21 cellular contexts compared by ENCODE assay signal in the genomic region with DNA sequence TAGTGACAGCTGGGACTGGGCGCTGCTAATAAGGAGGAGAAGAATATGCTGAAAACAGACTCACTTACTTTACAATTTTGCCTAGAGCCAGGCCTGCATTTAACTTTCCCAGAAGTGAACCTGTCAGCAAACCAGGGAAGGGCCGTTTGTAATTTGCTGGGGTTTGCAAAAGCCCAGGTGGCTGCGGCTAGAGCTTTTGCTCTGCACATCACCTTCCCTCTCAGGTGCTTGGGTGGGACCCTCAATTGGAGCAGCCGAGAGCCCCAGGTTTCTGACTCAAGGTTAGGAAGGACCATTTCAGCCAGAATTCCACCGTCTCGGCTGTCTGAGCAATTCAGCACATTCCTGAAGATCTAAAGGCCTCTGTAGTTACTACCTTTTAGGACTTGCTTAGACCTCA.
"Had no signal": no experiment of that assay in that cellular context is flagged by ENCODE, and none has a peak within 500 bp of the region (broad histone marks: within the 10 kb centered on the region; RNA-seq: fewer than 3 reads in every experiment).

No MANE protein-coding gene starts in this region.

- FAIRE-seq: endometrium, pancreas had no signal

- H3K27me3 ChIP-seq: brain microvascular endothelial cell, colonic mucosa, gastroesophageal sphincter, heart left ventricle, pancreas had no signal

- H3K27ac ChIP-seq: brain microvascular endothelial cell, colonic mucosa, gastroesophageal sphincter, pancreas had no signal

- ATAC-seq: gastroesophageal sphincter; pancreas; sciatic nerve; stimulated activated effector memory CD8-positive, alpha-beta T cell treated with anti-CD3 and anti-CD28 coated beads, Interleukin-12 subunit alpha, Interleukin-12 subunit beta, amount 100 ng/mL, for 72 hours had no signal

- H3K4me1 ChIP-seq: colonic mucosa, gastroesophageal sphincter, pancreas had no signal

- H3K9me3 Mint-ChIP-seq: activated CD4-positive, alpha-beta T cell treated with anti-CD3 and anti-CD28 coated beads, Interleukin-2, amount 10 ng/mL, durations not matched to agents 24 days and 14 days; activated naive CD8-positive, alpha-beta T cell treated with anti-CD3 and anti-CD28 coated beads for 36 hours; immature natural killer cell; naive thymus-derived CD8-positive, alpha-beta T cell; stimulated activated effector memory CD8-positive, alpha-beta T cell treated with anti-CD3 and anti-CD28 coated beads, Interleukin-12 subunit alpha, Interleukin-12 subunit beta, amount 100 ng/mL, for 72 hours had no signal

- H3K4me3 ChIP-seq: colonic mucosa, gastroesophageal sphincter, heart left ventricle, pancreas, smooth muscle cell had no signal

- H3K27me3 Mint-ChIP-seq: activated naive CD8-positive, alpha-beta T cell treated with anti-CD3 and anti-CD28 coated beads for 36 hours; naive thymus-derived CD8-positive, alpha-beta T cell had no signal

- H3K4me2 ChIP-seq: smooth muscle cell had no signal

- H3K36me3 Mint-ChIP-seq: activated naive CD8-positive, alpha-beta T cell treated with anti-CD3 and anti-CD28 coated beads for 36 hours; immature natural killer cell; naive thymus-derived CD8-positive, alpha-beta T cell; stimulated activated effector memory CD8-positive, alpha-beta T cell treated with anti-CD3 and anti-CD28 coated beads, Interleukin-12 subunit alpha, Interleukin-12 subunit beta, amount 100 ng/mL, for 72 hours had no signal

- H3K4me1 Mint-ChIP-seq: immature natural killer cell; stimulated activated effector memory CD8-positive, alpha-beta T cell treated with anti-CD3 and anti-CD28 coated beads, Interleukin-12 subunit alpha, Interleukin-12 subunit beta, amount 100 ng/mL, for 72 hours had no signal

- H3K4me3 Mint-ChIP-seq: activated CD4-positive, alpha-beta T cell treated with anti-CD3 and anti-CD28 coated beads, Interleukin-2, amount 10 ng/mL, durations not matched to agents 24 days and 14 days; activated naive CD8-positive, alpha-beta T cell treated with anti-CD3 and anti-CD28 coated beads for 36 hours; immature natural killer cell; stimulated activated effector memory CD8-positive, alpha-beta T cell treated with anti-CD3 and anti-CD28 coated beads, Interleukin-12 subunit alpha, Interleukin-12 subunit beta, amount 100 ng/mL, for 72 hours had no signal

- H3K36me3 ChIP-seq: brain microvascular endothelial cell, colonic mucosa, gastroesophageal sphincter, heart left ventricle, pancreas had no signal

- H3K27ac Mint-ChIP-seq: activated CD4-positive, alpha-beta T cell treated with anti-CD3 and anti-CD28 coated beads, Interleukin-2, amount 10 ng/mL, durations not matched to agents 24 days and 14 days; activated naive CD8-positive, alpha-beta T cell treated with anti-CD3 and anti-CD28 coated beads for 36 hours; immature natural killer cell; stimulated activated effector memory CD8-positive, alpha-beta T cell treated with anti-CD3 and anti-CD28 coated beads, Interleukin-12 subunit alpha, Interleukin-12 subunit beta, amount 100 ng/mL, for 72 hours had no signal

- H3K9me3 ChIP-seq: colonic mucosa, gastroesophageal sphincter, pancreas had no signal

- DNase-seq: activated CD4-positive, alpha-beta T cell treated with anti-CD3 and anti-CD28 coated beads, Interleukin-2, amount 10 ng/mL, durations not matched to agents 24 days and 14 days; activated CD8-positive, alpha-beta memory T cell treated with anti-CD3 and anti-CD28 coated beads, Interleukin-2, amount 50 U/mL, for 4 hours; activated naive CD4-positive, alpha-beta T cell; activated naive CD8-positive, alpha-beta T cell treated with anti-CD3 and anti-CD28 coated beads for 36 hours; amniotic stem cell; brain microvascular endothelial cell; central memory CD4-positive, alpha-beta T cell; colonic mucosa; erythroblast; heart left ventricle; immature natural killer cell; mesenchymal stem cell; pancreas; stimulated activated CD4-positive, alpha-beta T cell treated with anti-CD3 and anti-CD28 coated beads, Interleukin-4, amount 100 ng/mL, for 24 hours; T1000 had no signal
